Comparison of ENCODE assay signal across 12 cellular contexts in genomic region chr2:165440367-165440766, GRCh38. TPM values are rescaled to one million over a fixed set of nuclear protein-coding genes. Genes with fewer than 3 reads are reported as not detected.
A peak's percentile ranks its signal among the peaks of the same experiment; 100 is the strongest.
DNase-seq lines count a peak whose midpoint lies in the region; ATAC-seq and TF ChIP-seq lines count a peak whose summit lies in the region.
"Had no signal": no experiment of that assay in that cellular context is flagged by ENCODE, and none has a peak within 500 bp of the region (broad histone marks: within the 10 kb centered on the region; RNA-seq: fewer than 3 reads in every experiment).

No MANE protein-coding gene starts in this region.

- no peaks in the 10 kb centered on the region for H3K9me3 Mint-ChIP-seq in endothelial cell (ENCODE audit: unreplicated experiment)
- peaks cover 2% of the 10 kb centered on the region for H3K9me3 Mint-ChIP-seq in neural crest cell
- H3K9me3 Mint-ChIP-seq: activated T-cell treated with anti-CD3 and anti-CD28 coated beads, Interleukin-2, amount 50 U/mL, for 24 hours; stimulated activated memory B cell treated with anti-CD40 and anti-IgM and Interleukin-4, amounts not matched to agents 10 μg/mL and 1 μg/mL and 100 μg/mL, for 72 hours had no signal

- H3K4me3 Mint-ChIP-seq in endothelial cell (ENCODE audit: unreplicated experiment) (no peak overlapping the region), neural crest cell (no peak overlapping the region)
- H3K4me3 Mint-ChIP-seq: activated T-cell treated with anti-CD3 and anti-CD28 coated beads, Interleukin-2, amount 50 U/mL, for 24 hours; stimulated activated memory B cell treated with anti-CD40 and anti-IgM and Interleukin-4, amounts not matched to agents 10 μg/mL and 1 μg/mL and 100 μg/mL, for 72 hours had no signal

- peak overlapping the region; percentile 87 for H3K27ac Mint-ChIP-seq in endothelial cell (ENCODE audit: unreplicated experiment)
- H3K27ac Mint-ChIP-seq in neural crest cell (ENCODE audit: unreplicated experiment), result peak overlapping the region; percentile 15
- H3K27ac Mint-ChIP-seq: activated T-cell treated with anti-CD3 and anti-CD28 coated beads, Interleukin-2, amount 50 U/mL, for 24 hours; stimulated activated memory B cell treated with anti-CD40 and anti-IgM and Interleukin-4, amounts not matched to agents 10 μg/mL and 1 μg/mL and 100 μg/mL, for 72 hours had no signal

- TF ChIP-seq CTCF in endothelial cell (IDR thresholded peaks at IDR 0.05; ENCODE audit: unreplicated experiment) (no peak), neural crest cell (conservative IDR thresholded peaks at IDR 0.05) (no peak)

- peak; percentile 93 for DNase-seq in DMS53 (lab: John Stamatoyannopoulos, UW)
- peak; percentile 61 for DNase-seq in NCI-H1694 treated with DMSO at 0.1 percent for 48 hours (lab: John Stamatoyannopoulos, UW)
- DNase-seq in endothelial cell (ENCODE audit: low spot score), result peak; percentile 45
- DNase-seq in neural crest cell (ENCODE audit: low read depth, low spot score), result no peak
- DNase-seq in left ventricle myocardium superior, result no peak
- no peak for DNase-seq in COLO668 (lab: John Stamatoyannopoulos, UW; ENCODE audit: unreplicated experiment)
- DNase-seq: activated T-cell treated with anti-CD3 and anti-CD28 coated beads, Interleukin-2, amount 50 U/mL, for 24 hours; cerebellar nuclear complex; DMS79 had no signal

- H3K27me3 Mint-ChIP-seq in endothelial cell (ENCODE audit: unreplicated experiment) (peaks cover 3% of the 10 kb centered on the region), neural crest cell (ENCODE audit: low read depth) (no peaks in the 10 kb centered on the region)
- H3K27me3 Mint-ChIP-seq: activated T-cell treated with anti-CD3 and anti-CD28 coated beads, Interleukin-2, amount 50 U/mL, for 24 hours; stimulated activated memory B cell treated with anti-CD40 and anti-IgM and Interleukin-4, amounts not matched to agents 10 μg/mL and 1 μg/mL and 100 μg/mL, for 72 hours had no signal

- H3K36me3 Mint-ChIP-seq in endothelial cell (ENCODE audit: low read depth, unreplicated experiment), result peaks cover under 1% of the 10 kb centered on the region
- H3K36me3 Mint-ChIP-seq in neural crest cell (ENCODE audit: low read depth), result no peaks in the 10 kb centered on the region
- H3K36me3 Mint-ChIP-seq: stimulated activated memory B cell treated with anti-CD40 and anti-IgM and Interleukin-4, amounts not matched to agents 10 μg/mL and 1 μg/mL and 100 μg/mL, for 72 hours had no signal

- intact Hi-C loops in left ventricle myocardium superior (cut with micrococcal nuclease), result no loop called here

- ATAC-seq in left ventricle myocardium superior (no peak), HG03045 (IDR thresholded peaks at IDR 0.05; ENCODE audit: unreplicated experiment) (no peak), HG02970 (IDR thresholded peaks at IDR 0.05; ENCODE audit: low FRiP score, unreplicated experiment) (no peak)
- ATAC-seq: stimulated activated memory B cell treated with anti-CD40 and anti-IgM and Interleukin-4, amounts not matched to agents 10 μg/mL and 1 μg/mL and 100 μg/mL, for 72 hours had no signal

- H3K4me1 Mint-ChIP-seq in endothelial cell (ENCODE audit: unreplicated experiment) (peaks cover 25% of the 10 kb centered on the region), neural crest cell (peaks cover 24% of the 10 kb centered on the region)
- H3K4me1 Mint-ChIP-seq: stimulated activated memory B cell treated with anti-CD40 and anti-IgM and Interleukin-4, amounts not matched to agents 10 μg/mL and 1 μg/mL and 100 μg/mL, for 72 hours had no signal

RNA-seq across cellular contexts. Expression of gene CSRNP3, which starts 29.1 kb away (rescaled TPM):
- 14.6 TPM for total RNA-seq in endothelial cell (ENCODE audit: unreplicated experiment)
- 28.4 and 35.1 TPM in 2 replicates for total RNA-seq in neural crest cell
- 4.2 TPM for total RNA-seq in left ventricle myocardium superior

Comparison
In these comparisons a context has a peak if more than half of its experiments do, and no peak if none do; other contexts are left out.
1. DNase-seq: peak in DMS53 (single experiment), NCI-H1694 treated with DMSO at 0.1 percent for 48 hours (single experiment) and endothelial cell (single experiment); none in neural crest cell (single experiment), left ventricle myocardium superior (single experiment) and COLO668 (single experiment).